8 cellular contexts compared by ENCODE assay signal in the genomic region with DNA sequence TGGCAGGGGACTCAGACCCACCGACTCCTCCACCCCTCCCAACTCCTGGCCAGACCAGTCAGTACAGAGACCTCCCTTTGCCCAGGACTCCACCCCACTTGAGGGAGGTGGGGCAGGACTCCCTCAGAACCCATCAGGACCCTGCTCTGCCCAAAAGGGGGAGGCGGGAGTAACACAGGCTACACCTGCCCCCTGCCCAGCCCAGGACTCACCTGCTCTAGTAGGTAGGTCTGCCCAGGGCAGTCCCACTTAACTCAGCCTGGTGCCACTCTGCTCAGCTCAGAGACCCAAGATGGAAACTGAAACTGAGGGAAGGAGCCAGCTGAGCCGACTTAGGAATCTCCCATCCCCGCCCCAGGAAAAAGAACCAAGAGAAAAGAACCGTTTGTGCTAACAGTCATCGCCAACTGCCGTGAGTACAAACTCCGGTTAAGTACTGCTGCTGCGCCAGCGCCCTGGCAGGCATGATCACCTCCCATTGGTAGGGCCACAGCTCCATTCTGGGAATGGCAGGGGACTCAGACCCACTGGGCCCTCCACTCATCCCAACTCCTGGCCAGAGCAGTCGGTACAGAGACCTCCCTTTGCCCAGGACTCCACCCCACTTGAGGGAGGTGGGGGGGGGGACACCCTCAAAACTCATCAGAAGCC. TPM values are rescaled to one million over a fixed set of nuclear protein-coding genes. Genes with fewer than 3 reads are reported as not detected.
A peak's percentile ranks its signal among the peaks of the same experiment; 100 is the strongest.
DNase-seq lines count a peak whose midpoint lies in the region; ATAC-seq and TF ChIP-seq lines count a peak whose summit lies in the region.

No MANE protein-coding gene starts in this region.

- H3K27me3 ChIP-seq in AG04450 (ENCODE audit: control insufficient read depth, insufficient read depth, low read length) (no peaks in the 10 kb centered on the region), muscle layer of colon (ENCODE audit: control insufficient read depth in 1 of 2, insufficient read depth in 2 of 2, low read length in 2 of 2) (no peaks in the 10 kb centered on the region), aorta (ENCODE audit: control insufficient read depth in 1 of 2, insufficient read depth in 2 of 2, low read length in 1 of 2) (no peaks in the 10 kb centered on the region)

- peaks cover 63% of the 10 kb centered on the region for H3K4me1 Mint-ChIP-seq in dendritic cell treated with granulocyte-macrophage colony-stimulating factor and Interleukin-4, amounts not matched to agents 40 ng/mL and 50 ng/mL, for 4 days (ENCODE audit: low read depth)

- ATAC-seq in GM18868 (IDR thresholded peaks at IDR 0.05; ENCODE audit: unreplicated experiment), result peak; percentile 16
- peak; percentile 66 for ATAC-seq in aorta (ENCODE audit: low FRiP score)
- ATAC-seq in GM18520 (IDR thresholded peaks at IDR 0.05; ENCODE audit: unreplicated experiment), result no peak

- peak overlapping the region; percentile 47 for H3K27ac ChIP-seq in AG04450 (ENCODE audit: low read depth, low read length)
- peak overlapping the region; percentile 83 for H3K27ac ChIP-seq in muscle layer of colon (ENCODE audit: low read depth, low read length)
- peak overlapping the region; percentile 61 to 87 for H3K27ac ChIP-seq in aorta (ENCODE audit: low read depth in 1 of 2, low read length in 2 of 2)

- H3K36me3 ChIP-seq in muscle layer of colon (ENCODE audit: insufficient read depth, low read length) (peaks cover 20% of the 10 kb centered on the region), aorta (ENCODE audit: control insufficient read depth in 1 of 2, insufficient read depth in 2 of 2, low read length in 1 of 2) (no peaks in the 10 kb centered on the region)

- H3K4me3 Mint-ChIP-seq in dendritic cell treated with granulocyte-macrophage colony-stimulating factor and Interleukin-4, amounts not matched to agents 40 ng/mL and 50 ng/mL, for 4 days, result peak overlapping the region; percentile 73

- H3K9me3 Mint-ChIP-seq in dendritic cell treated with granulocyte-macrophage colony-stimulating factor and Interleukin-4, amounts not matched to agents 40 ng/mL and 50 ng/mL, for 4 days, result no peaks in the 10 kb centered on the region

- DNase-seq in AG04450 (ENCODE audit: low read depth, low spot score) (no peak), RPMI7951 (ENCODE audit: low read depth) (peak; percentile 55), aorta (peak in 1 of 2 donors; percentile 62), NCI-H526 treated with DMSO at 0.1 percent for 48 hours (lab: John Stamatoyannopoulos, UW) (no peak)

- peak overlapping the region; percentile 48 for H3K4me3 ChIP-seq in AG04450 (ENCODE audit: low read depth, low read length)
- peak overlapping the region; percentile 40 to 71 for H3K4me3 ChIP-seq in muscle layer of colon (ENCODE audit: low read depth in 1 of 2, low read length in 2 of 2)
- peak overlapping the region; percentile 44 to 56 for H3K4me3 ChIP-seq in aorta (ENCODE audit: low read length in 2 of 2)

- POLR2A ChIA-PET in AG04450 (lab: Yijun Ruan, JAX), result interaction anchor here (0.5 to 1.9 kb wide), 6 partner anchors 67 to 280 kb away, joined by 3 to 17 read pairs (median 3); a partner anchor contains a TSS

- H3K27me3 Mint-ChIP-seq in dendritic cell treated with granulocyte-macrophage colony-stimulating factor and Interleukin-4, amounts not matched to agents 40 ng/mL and 50 ng/mL, for 4 days, result no peaks in the 10 kb centered on the region

- H3K36me3 Mint-ChIP-seq in dendritic cell treated with granulocyte-macrophage colony-stimulating factor and Interleukin-4, amounts not matched to agents 40 ng/mL and 50 ng/mL, for 4 days (ENCODE audit: low read depth), result peaks cover 68% of the 10 kb centered on the region

- H3K4me1 ChIP-seq in muscle layer of colon (ENCODE audit: insufficient read depth, low read length) (peaks cover 20% of the 10 kb centered on the region), aorta (ENCODE audit: control insufficient read depth in 1 of 2, insufficient read depth in 2 of 2, low read length in 2 of 2) (no peaks in the 10 kb centered on the region)

- peak overlapping the region; percentile 93 for H3K27ac Mint-ChIP-seq in dendritic cell treated with granulocyte-macrophage colony-stimulating factor and Interleukin-4, amounts not matched to agents 40 ng/mL and 50 ng/mL, for 4 days

- TF ChIP-seq CTCF in AG04450 (IDR thresholded peaks at IDR 0.05; ENCODE audit: low read depth, low read length), result no peak

- intact Hi-C loops in dendritic cell treated with granulocyte-macrophage colony-stimulating factor and Interleukin-4, amounts not matched to agents 40 ng/mL and 50 ng/mL, for 4 days (cut with micrococcal nuclease), result loop anchor here (1.0 kb wide), 1 partner anchor 146 kb away; a partner anchor contains a TSS
- intact Hi-C loops in aorta (cut with DNase I), result loop anchor here in 1 of 2 donors (5.0 kb wide), 1 partner anchor 145 kb away; a partner anchor contains a TSS

- CTCF ChIA-PET in AG04450 (lab: Charles Lee), result interaction anchor here (0.5 to 2.2 kb wide), 8 partner anchors 11 to 218 kb away, joined by 3 to 8 read pairs (median 3); no protein-coding TSS in a partner anchor

- H3K9me3 ChIP-seq in AG04450 (ENCODE audit: control insufficient read depth, insufficient read depth, low read length) (no peaks in the 10 kb centered on the region; the same call in 1 of the 2 replicates), muscle layer of colon (ENCODE audit: low read length) (no peaks in the 10 kb centered on the region), aorta (ENCODE audit: control insufficient read depth, low read length) (no peaks in the 10 kb centered on the region)

- 11 to 14% methylated on average over 11 of the region's 11 CpGs for whole genome bisulfite sequencing in aorta, 2 donors

- H3K9ac ChIP-seq in muscle layer of colon (ENCODE audit: low read length), result peak overlapping the region; percentile 73

RNA-seq across cellular contexts. Expression of a gene that starts 0.5 kb away (rescaled TPM):
- polyA plus RNA-seq in AG04450 (2011; rRNA removed) (2.0 and 2.9 TPM in 2 replicates), aorta (10 to 100 TPM in 1 of 2 donors, 1 to 10 TPM in 1; 3.6 to 45.5 TPM)
- polyA minus RNA-seq in AG04450 (2011; rRNA and poly(A)+ RNA removed), result 1.9 and 2.8 TPM in 2 replicates
- 4.2 and 4.8 TPM in 2 replicates for total RNA-seq in RPMI7951 (2014; rRNA removed; shearing (Covaris generic))
- total RNA-seq in aorta, result 10 to 100 TPM; 11.6 to 24.5 TPM

RNA-seq across cellular contexts. Expression of a gene that starts 9.1 kb away (rescaled TPM):
- 13.6 and 15.5 TPM in 2 replicates for polyA plus RNA-seq in AG04450 (2011; rRNA removed)
- 7.5 and 12.1 TPM in 2 replicates for polyA minus RNA-seq in AG04450 (2011; rRNA and poly(A)+ RNA removed)
- total RNA-seq in RPMI7951 (2014; rRNA removed; shearing (Covaris generic)), result 6.3 and 11.7 TPM in 2 replicates
- total RNA-seq in aorta, result 10 to 100 TPM; 24.8 to 49.3 TPM
- polyA plus RNA-seq in aorta, result 100 to 1,000 TPM in 1 of 2 donors, 1 to 10 TPM in 1; 8.9 to 109 TPM

RNA-seq across cellular contexts. Expression of a gene that starts 10.6 kb away (rescaled TPM):
- polyA plus RNA-seq in AG04450 (2011; rRNA removed) (not detected in 2 replicates), aorta (under 1 TPM; 0.15 to 0.63 TPM)
- 0.13 TPM in 1 of 2 replicates, not detected in the other for polyA minus RNA-seq in AG04450 (2011; rRNA and poly(A)+ RNA removed)
- total RNA-seq in RPMI7951 (2014; rRNA removed; shearing (Covaris generic)), result not detected in 2 replicates
- not detected for total RNA-seq in aorta

RNA-seq across cellular contexts. Expression of a gene that starts 13.8 kb away (rescaled TPM):
- polyA plus RNA-seq in AG04450 (2011; rRNA removed) (not detected in 2 replicates), aorta (under 1 TPM in 1 of 2 donors, not detected in 1; 0.49 TPM)
- 0.14 TPM in 1 of 2 replicates, not detected in the other for polyA minus RNA-seq in AG04450 (2011; rRNA and poly(A)+ RNA removed)
- not detected in 2 replicates for total RNA-seq in RPMI7951 (2014; rRNA removed; shearing (Covaris generic))
- total RNA-seq in aorta, result not detected

RNA-seq across cellular contexts. Expression of a gene that starts 42.8 kb away (rescaled TPM):
- polyA plus RNA-seq in AG04450 (2011; rRNA removed), result 134 and 163 TPM in 2 replicates
- 51.3 and 71.3 TPM in 2 replicates for polyA minus RNA-seq in AG04450 (2011; rRNA and poly(A)+ RNA removed)
- 95.0 and 130 TPM in 2 replicates for total RNA-seq in RPMI7951 (2014; rRNA removed; shearing (Covaris generic))
- total RNA-seq in aorta, result 100 to 1,000 TPM; 109 to 130 TPM
- polyA plus RNA-seq in aorta, result 100 to 1,000 TPM; 122 to 156 TPM
